In the genomic region with DNA sequence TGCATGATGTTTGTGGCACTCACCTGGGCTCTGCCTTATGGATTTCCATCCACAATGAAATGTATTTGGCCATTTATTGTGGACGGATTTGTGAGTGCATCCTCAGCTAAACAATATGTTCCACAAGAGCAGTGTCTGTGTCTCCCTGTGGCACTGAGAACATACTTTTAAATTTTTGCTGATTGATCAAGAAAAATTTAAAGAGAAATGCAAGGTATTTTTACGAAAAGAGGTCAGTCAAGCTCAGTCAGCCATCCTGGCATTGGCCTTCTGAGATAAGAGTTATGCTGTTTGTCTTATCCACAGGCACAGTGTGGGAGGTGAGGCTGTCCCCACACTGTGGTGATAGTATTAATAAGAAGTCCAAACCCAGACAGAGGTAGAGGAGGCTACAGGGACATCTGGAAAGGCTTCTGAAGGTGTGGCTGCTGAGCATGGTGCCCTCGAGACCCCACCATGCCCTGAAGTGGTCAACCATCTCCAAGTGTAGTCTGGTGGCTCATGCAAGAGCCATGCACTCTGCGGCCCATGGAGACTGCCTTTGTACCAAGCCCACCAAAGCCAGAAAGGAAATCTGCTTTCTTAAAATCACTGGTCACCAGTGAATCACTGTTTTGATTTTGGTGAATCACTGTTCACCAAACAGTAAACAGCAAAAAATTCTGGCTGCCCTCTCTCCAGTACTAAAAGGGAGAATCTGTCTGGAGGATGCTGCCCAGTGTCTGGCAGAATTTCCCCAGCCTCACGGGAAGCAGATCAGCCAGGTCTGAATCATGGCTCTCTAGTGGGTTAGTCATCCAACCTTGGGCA, we compare ENCODE assay signal across 1 cellular context.
TF ChIP-seq lines count a peak whose summit lies in the region.

No MANE protein-coding gene starts in this region.

TF ChIP-seq in IMR-90, 13 proteins besides CTCF, POLR2A, EP300 and RAD21:
- TF ChIP-seq CEBPB (IDR thresholded peaks at IDR 0.05; ENCODE audit: low read depth, low read length) (peak; percentile 94), RCOR1 (IDR thresholded peaks at IDR 0.05; ENCODE audit: insufficient replicate concordance, low read length) (no peak), BHLHE40 (IDR thresholded peaks at IDR 0.05; ENCODE audit: low read depth, low read length) (no peak), MXI1 (IDR thresholded peaks at IDR 0.05; ENCODE audit: borderline replicate concordance, low read depth, low read length) (no peak), MAZ (IDR thresholded peaks at IDR 0.05; ENCODE audit: borderline replicate concordance, low read depth, low read length) (no peak), USF2 (IDR thresholded peaks at IDR 0.05; ENCODE audit: low read depth, low read length) (no peak), CHD1 (IDR thresholded peaks at IDR 0.05; ENCODE audit: low read depth, low read length) (no peak), ELK1 (IDR thresholded peaks at IDR 0.05; ENCODE audit: borderline replicate concordance, low read depth, low read length) (no peak), MAFK (IDR thresholded peaks at IDR 0.05; ENCODE audit: low read depth, low read length) (peak; percentile 56; the same call in 1 of the 2 replicates), RFX5 (IDR thresholded peaks at IDR 0.05; ENCODE audit: low read depth, low read length) (no peak), NFE2L2 (IDR thresholded peaks at IDR 0.05; ENCODE audit: low read depth, low read length) (peak; percentile 34; the same call in 1 of the 2 replicates), FOS (IDR thresholded peaks at IDR 0.05; ENCODE audit: low read depth, low read length) (peak; percentile 96), SMC3 (IDR thresholded peaks at IDR 0.05; ENCODE audit: low read depth, low read length) (no peak)
